In genomic region chr14:47624126-47624525, GRCh38 we compare ENCODE assay signal across 2 cellular contexts. TPM values are rescaled to one million over a fixed set of nuclear protein-coding genes. Genes with fewer than 3 reads are reported as not detected.
"Had no signal": no experiment of that assay in that cellular context is flagged by ENCODE, and none has a peak within 500 bp of the region (broad histone marks: within the 10 kb centered on the region; RNA-seq: fewer than 3 reads in every experiment).

No MANE protein-coding gene starts in this region.

RNA-seq across cellular contexts. Expression of gene MDGA2, which starts 51.3 kb away (rescaled TPM):
- total RNA-seq: GM23248, HFFc6 had no signal
- polyA plus RNA-seq: GM23248 had no signal
